In genomic region chr13:41132512-41133152, GRCh38 we compare ENCODE assay signal across 8 cellular contexts. TPM values are rescaled to one million over a fixed set of nuclear protein-coding genes. Genes with fewer than 3 reads are reported as not detected.
DNase-seq lines count a peak whose midpoint lies in the region; ATAC-seq and TF ChIP-seq lines count a peak whose summit lies in the region.

Gene KBTBD6 (minus strand): TSS chr13:41132802. CDS start chr13:41132511, 291 bp downstream.

- DNase-seq in GM13976 (ENCODE audit: low spot score) (peak; percentile 91), NCI-H1436 treated with DMSO at 0.1 percent for 48 hours (lab: John Stamatoyannopoulos, UW) (peak; percentile 61), T follicular helper cell (ENCODE audit: low read depth) (peak; percentile 89), adrenal gland (peak; percentile 96 to 98 (median 98)), cardiac septum (ENCODE audit: low spot score) (peak; percentile 98), tibial nerve (ENCODE audit: low spot score in 2 of 2) (peak; percentile 84 to 91)

- no peaks in the 10 kb centered on the region for H3K36me3 ChIP-seq in adrenal gland (replicated peaks in 1 of 2)
- H3K36me3 ChIP-seq in parathyroid adenoma (ENCODE audit: control insufficient read depth, insufficient read depth, low read length) = no peaks in the 10 kb centered on the region
- H3K36me3 ChIP-seq in tibial nerve = no peaks in the 10 kb centered on the region

- H3K9ac ChIP-seq in parathyroid adenoma = no peak within 1 kb of the TSS

- H3K27me3 ChIP-seq in adrenal gland = no peaks in the 10 kb centered on the region
- no peaks in the 10 kb centered on the region for H3K27me3 ChIP-seq in parathyroid adenoma (ENCODE audit: control insufficient read depth, insufficient read depth, low read length)
- no peaks in the 10 kb centered on the region for H3K27me3 ChIP-seq in tibial nerve

- ATAC-seq in HG02852 (IDR thresholded peaks at IDR 0.05; ENCODE audit: unreplicated experiment) = peak; percentile 97

- peaks cover 21 to 36% of the 10 kb centered on the region in 2 donors for H3K4me1 ChIP-seq in adrenal gland (replicated peaks in 1 of 2)
- H3K4me1 ChIP-seq in parathyroid adenoma = no peaks in the 10 kb centered on the region
- H3K4me1 ChIP-seq in tibial nerve = peaks cover 0 to 54% (median 15%) of the 10 kb centered on the region in 4 donors

- peak within 1 kb of the TSS; percentile 93 for H2AFZ ChIP-seq in parathyroid adenoma

- no peaks in the 10 kb centered on the region for H3K79me2 ChIP-seq in parathyroid adenoma

- H3K4me3 ChIP-seq in adrenal gland = peak within 1 kb of the TSS in 3 of 4 donors; percentile 50 to 82 (median 73)
- peak within 1 kb of the TSS; percentile 82 for H3K4me3 ChIP-seq in parathyroid adenoma (ENCODE audit: low read depth, low read length)
- peak within 1 kb of the TSS; percentile 44 to 88 (median 80) for H3K4me3 ChIP-seq in tibial nerve

- peak within 1 kb of the TSS; percentile 82 for H3K4me2 ChIP-seq in parathyroid adenoma (ENCODE audit: low read length)

- peak; percentile 79 to 93 for TF ChIP-seq EP300 in tibial nerve (IDR thresholded peaks at IDR 0.05)

- peak within 1 kb of the TSS; percentile 45 to 92 (median 74) for H3K27ac ChIP-seq in adrenal gland
- peak within 1 kb of the TSS; percentile 49 for H3K27ac ChIP-seq in parathyroid adenoma
- H3K27ac ChIP-seq in tibial nerve = peak within 1 kb of the TSS; percentile 41 to 91 (median 78)

- intact Hi-C loops in adrenal gland (cut with DNase I) (loop anchor here in 1 of 2 donors (10.0 kb wide), 1 partner anchor 62 kb away; the partner anchor contains the start of gene KBTBD7), cardiac septum (cut with DNase I) (loop anchor here (1.0 to 5.0 kb wide), 3 partner anchors 62 to 130 kb away; partner anchors contain the start of genes KBTBD7, MTRF1 and WBP4)

- TF ChIP-seq POLR2A in adrenal gland (IDR thresholded peaks at IDR 0.05) (peak; percentile 35 to 84), tibial nerve (IDR thresholded peaks at IDR 0.05) (peak; percentile 41 to 64)

- 0 to 2% (median 0%) methylated on average over 28 to 45 of the region's 45 CpGs for WGBS in adrenal gland, 4 donors
- WGBS in tibial nerve, 2 donors = 1% methylated on average over 36 to 40 of the region's 45 CpGs

- in situ Hi-C loops in GM13976 (cut with MboI; ENCODE audit: low sequenced_read_pairs, unreplicated experiment) = loop anchor here (10.0 kb wide), 1 partner anchor 62 kb away; the partner anchor contains the start of gene KBTBD7

- no peak for TF ChIP-seq CTCF in GM13976 (IDR thresholded peaks at IDR 0.05; ENCODE audit: borderline replicate concordance, control extremely low read depth, extremely low read depth, insufficient read depth, missing control alignments)
- no peak for TF ChIP-seq CTCF in adrenal gland (IDR thresholded peaks at IDR 0.05)
- no peak for TF ChIP-seq CTCF in parathyroid adenoma (IDR thresholded peaks at IDR 0.05)
- TF ChIP-seq CTCF in tibial nerve (IDR thresholded peaks at IDR 0.05) = peak in 1 of 5 experiments; percentile 21

- H3K9me3 ChIP-seq in adrenal gland (replicated peaks in 1 of 3) (no peaks in the 10 kb centered on the region), parathyroid adenoma (ENCODE audit: control insufficient read depth, low read length) (no peaks in the 10 kb centered on the region), tibial nerve (no peaks in the 10 kb centered on the region)

RNA-seq across cellular contexts. Expression of gene KBTBD6, which starts in this region (rescaled TPM):
- 10 to 100 TPM in 6 of 8 donors, 1 to 10 TPM in 2; 8.8 to 15.9 (median 12.7) TPM for total RNA-seq in adrenal gland
- 10 to 100 TPM in 1 of 3 donors, 1 to 10 TPM in 2; 3.2 to 13.1 (median 4.7) TPM for polyA plus RNA-seq in adrenal gland
- 5.1 TPM for total RNA-seq in cardiac septum
- 10 to 100 TPM in 1 of 4 donors, 1 to 10 TPM in 3; 8.1 to 14.2 (median 9.0) TPM for total RNA-seq in tibial nerve

Comparison
In these comparisons a context has a peak if more than half of its experiments do, and no peak if none do; other contexts are left out.
1. Peak in every context shown above with its lines: DNase-seq, ATAC-seq, H3K4me3 ChIP-seq and H3K27ac ChIP-seq.